Comparison of ENCODE assay signal across 1 cellular context in genomic region chr4:179116011-179116410, GRCh38.
TF ChIP-seq lines count a peak whose summit lies in the region.

No MANE protein-coding gene starts in this region.

TF ChIP-seq in GM23338, 12 proteins besides CTCF, POLR2A, EP300 and RAD21 (continued from another document):
- TF ChIP-seq ZNF462 (CRISPR knock-in tag; IDR thresholded peaks at IDR 0.05), result no peak
- no peak for TF ChIP-seq ZNF331 (CRISPR knock-in tag; IDR thresholded peaks at IDR 0.05; ENCODE audit: low read depth)
- no peak for TF ChIP-seq NANOG (IDR thresholded peaks at IDR 0.05; ENCODE audit: borderline replicate concordance)
- no peak for TF ChIP-seq ZNF114 (CRISPR knock-in tag; IDR thresholded peaks at IDR 0.05)
TF ChIP-seq in GM23338: peak in this region for 0.
